24 cellular contexts compared by ENCODE assay signal in the genomic region with DNA sequence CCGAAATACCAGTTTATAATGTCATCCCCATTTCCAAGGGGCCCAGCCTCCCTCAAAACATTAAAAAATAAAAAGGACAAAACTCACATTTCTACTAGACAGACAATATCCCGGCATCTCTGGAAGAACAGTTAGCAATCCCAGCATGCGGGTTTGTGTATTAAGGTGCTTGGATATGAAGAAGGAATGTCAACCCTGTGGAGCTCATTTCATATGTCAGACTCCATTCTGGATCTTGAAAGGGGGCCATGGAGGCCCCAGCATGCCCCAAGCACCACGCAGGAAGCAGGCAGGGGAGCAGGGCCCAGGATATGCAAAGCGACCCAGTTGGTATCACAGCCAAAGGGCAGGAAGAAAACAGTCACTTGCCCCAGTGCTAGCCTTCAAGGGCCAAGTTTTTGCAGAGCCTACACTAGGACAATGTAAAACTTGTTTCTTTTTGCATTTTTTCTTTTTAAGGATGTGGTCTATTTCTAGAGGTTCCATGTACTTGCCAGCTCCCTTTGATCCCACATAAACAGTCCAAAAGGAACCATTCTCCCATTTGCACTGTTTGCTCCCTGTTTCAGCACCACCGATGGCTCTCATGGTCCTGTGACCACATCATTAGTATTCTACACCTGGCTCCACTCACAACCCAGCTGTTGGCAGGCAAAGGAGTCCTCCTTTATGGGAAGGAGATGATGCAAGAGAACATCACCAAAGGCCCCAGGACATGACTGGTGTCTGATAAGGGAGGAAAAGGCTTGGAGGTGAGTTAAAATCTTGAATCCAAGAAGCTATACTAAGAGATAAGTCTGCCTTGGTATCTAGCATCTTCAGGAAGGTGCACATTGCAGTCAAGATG. TPM values are rescaled to one million over a fixed set of nuclear protein-coding genes. Genes with fewer than 3 reads are reported as not detected.
DNase-seq lines count a peak whose midpoint lies in the region; ATAC-seq and TF ChIP-seq lines count a peak whose summit lies in the region.
"Had no signal": no experiment of that assay in that cellular context is flagged by ENCODE, and none has a peak within 500 bp of the region (broad histone marks: within the 10 kb centered on the region; RNA-seq: fewer than 3 reads in every experiment).

No MANE protein-coding gene starts in this region.

- DNase-seq in NCI-H345 (lab: John Stamatoyannopoulos, UW), result peak; percentile 4
- no peak for DNase-seq in NCI-H345 treated with DMSO at 0.1 percent for 48 hours (lab: John Stamatoyannopoulos, UW; ENCODE audit: unreplicated experiment)
- peak; percentile 46 for DNase-seq in NCI-H226
- DNase-seq in fibroblast of the aortic adventitia (ENCODE audit: low read depth), result peak; percentile 53
- DNase-seq in putamen (ENCODE audit: low spot score), result peak; percentile 50
- no peak for DNase-seq in GM19240 (ENCODE audit: insufficient read length, low spot score)
- no peak for DNase-seq in NCI-H774 (lab: John Stamatoyannopoulos, UW)
- DNase-seq: activated CD4-positive, alpha-beta T cell treated with anti-CD3 and anti-CD28 coated beads, Interleukin-2, amount 50 U/mL, for 4 hours; activated gamma-delta T cell; aorta; DMS153; endodermal cell; naive thymus-derived CD4-positive, alpha-beta T cell; NCI-H1694 treated with DMSO at 0.1 percent for 48 hours; SJCRH30; stimulated activated CD4-positive, alpha-beta T cell treated with anti-CD3 and anti-CD28 coated beads, Interleukin-1b, Interleukin-23, amount 100 ng/mL, for 48 hours; stimulated activated naive CD8-positive, alpha-beta T cell treated with anti-CD3 and anti-CD28 coated beads, Interleukin-15, amount 100 ng/mL, for 72 hours; T-helper 17 cell; upper lobe of left lung; WERI-Rb-1 had no signal

- no peak overlapping the region for H3K4me3 ChIP-seq in fibroblast of the aortic adventitia (ENCODE audit: low read depth, low read length)
- H3K4me3 ChIP-seq: A549; BLaER1 treated with 17β-estradiol and CSF1 and Interleukin-3, amounts not matched to agents 10 nM and 100 nM; hepatocyte; SJCRH30; upper lobe of left lung had no signal

- ATAC-seq in HG02798 (IDR thresholded peaks at IDR 0.05; ENCODE audit: poor library complexity, unreplicated experiment), result no peak
- ATAC-seq: A549; naive thymus-derived CD4-positive, alpha-beta T cell; stimulated activated naive CD8-positive, alpha-beta T cell treated with anti-CD3 and anti-CD28 coated beads, Interleukin-15, amount 100 ng/mL, for 72 hours; T-helper 17 cell had no signal

- no peak for TF ChIP-seq CTCF in fibroblast of the aortic adventitia (IDR thresholded peaks at IDR 0.05; ENCODE audit: insufficient read depth, low read length)

RNA-seq across cellular contexts. Expression of a gene that starts 58.3 kb away (rescaled TPM):
- 1.2 and 3.4 TPM in 2 replicates for total RNA-seq in fibroblast of the aortic adventitia (ENCODE audit: low replicate concordance)
- total RNA-seq: naive thymus-derived CD4-positive, alpha-beta T cell; SJCRH30; T-helper 17 cell had no signal

Comparison
In these comparisons a context has a peak if more than half of its experiments do, and no peak if none do; other contexts are left out.
1. DNase-seq: peak in NCI-H345 (single experiment), NCI-H226 (single experiment), fibroblast of the aortic adventitia (single experiment) and putamen (single experiment); none in NCI-H345 treated with DMSO at 0.1 percent for 48 hours (single experiment), GM19240 (single experiment) and NCI-H774 (single experiment).